Comparison of ENCODE assay signal across 8 cellular contexts in genomic region chr11:75428301-75428724, GRCh38. TPM values are rescaled to one million over a fixed set of nuclear protein-coding genes. Genes with fewer than 3 reads are reported as not detected.
DNase-seq lines count a peak whose midpoint lies in the region; ATAC-seq and TF ChIP-seq lines count a peak whose summit lies in the region.

No MANE protein-coding gene starts in this region.

- H3K27me3 Mint-ChIP-seq in activated CD4-positive, alpha-beta memory T cell treated with anti-CD3 and anti-CD28 coated beads, Interleukin-2, amount 10 ng/mL, durations not matched to agents 7 days and 5 days, result peaks cover 49% of the 10 kb centered on the region

- no peak overlapping the region for H3K18ac ChIP-seq in mesenchymal stem cell (ENCODE audit: low read depth in 1 of 2, low read length in 2 of 2)

- no peak overlapping the region for H2BK12ac ChIP-seq in mesenchymal stem cell (ENCODE audit: low read length in 2 of 2)

- no peaks in the 10 kb centered on the region for H3K79me1 ChIP-seq in mesenchymal stem cell (replicated peaks; ENCODE audit: low read length, poor library complexity, severe bottlenecking)

- H3K9me3 Mint-ChIP-seq in activated CD4-positive, alpha-beta memory T cell treated with anti-CD3 and anti-CD28 coated beads, Interleukin-2, amount 10 ng/mL, durations not matched to agents 7 days and 5 days, result peaks cover 6% of the 10 kb centered on the region

- DNase-seq in LNCaP clone FGC (ENCODE audit: low read depth) (peak; percentile 76), dorsolateral prefrontal cortex (peak; percentile 77 to 96 (median 90)), mesenchymal stem cell (no peak), NCI-H1417 treated with DMSO at 0.1 percent for 48 hours (lab: John Stamatoyannopoulos, UW) (no peak)
- peak; percentile 72 for DNase-seq in activated CD4-positive, alpha-beta memory T cell treated with anti-CD3 and anti-CD28 coated beads, Interleukin-2, amount 10 ng/mL, durations not matched to agents 7 days and 5 days
- DNase-seq in stimulated activated CD8-positive, alpha-beta memory T cell treated with anti-CD3 and anti-CD28 coated beads, Interleukin-15, amount 100 ng/mL, for 24 hours (ENCODE audit: low read depth), result peak; percentile 29

- H3K4me2 ChIP-seq in mesenchymal stem cell (ENCODE audit: low read length, poor library complexity, severe bottlenecking), result no peak overlapping the region

- intact Hi-C loops in dorsolateral prefrontal cortex (cut with DNase I), result no loop called here

- H2BK120ac ChIP-seq in mesenchymal stem cell (ENCODE audit: low read depth, low read length), result no peak overlapping the region

- TF ChIP-seq CTCF in LNCaP clone FGC (IDR thresholded peaks at IDR 0.05; ENCODE audit: control insufficient read depth, extremely low read depth, insufficient read depth) (no peak), dorsolateral prefrontal cortex (IDR thresholded peaks at IDR 0.05 in 54 of 56, conservative IDR thresholded peaks at IDR 0.05 in 2 of 56; ENCODE audit: low read depth in 1 of 56, partially characterized antibody in 56 of 56) (peak in 5 of 56 donors; percentile 8 to 27 (median 19))

- ATAC-seq in GM18502 (IDR thresholded peaks at IDR 0.05; ENCODE audit: poor library complexity, unreplicated experiment), result peak; percentile 77
- ATAC-seq in HG02973 (IDR thresholded peaks at IDR 0.05; ENCODE audit: unreplicated experiment), result no peak

- H3K27me3 ChIP-seq in dorsolateral prefrontal cortex (peaks cover 0 to 23% (median 3%) of the 10 kb centered on the region in 45 donors), mesenchymal stem cell (ENCODE audit: control insufficient read depth in 1 of 2, insufficient read depth in 1 of 2, low read length in 2 of 2) (peaks cover 41 to 44% of the 10 kb centered on the region in 2 experiments)

- no peak overlapping the region for H4K8ac ChIP-seq in mesenchymal stem cell (ENCODE audit: low read length)

- H3K27ac ChIP-seq in dorsolateral prefrontal cortex (peak overlapping the region in 12 of 59 donors; percentile 11 to 78 (median 51)), mesenchymal stem cell (ENCODE audit: low read length, poor library complexity, severe bottlenecking) (no peak overlapping the region)

- peak overlapping the region; percentile 72 for H3K9ac ChIP-seq in mesenchymal stem cell (ENCODE audit: low read length)

- peaks cover 15% of the 10 kb centered on the region for H3K4me1 ChIP-seq in mesenchymal stem cell (ENCODE audit: control insufficient read depth, insufficient read depth, low read depth, low read length)

- no peak overlapping the region for H3K27ac Mint-ChIP-seq in activated CD4-positive, alpha-beta memory T cell treated with anti-CD3 and anti-CD28 coated beads, Interleukin-2, amount 10 ng/mL, durations not matched to agents 7 days and 5 days

- peaks cover 11% of the 10 kb centered on the region for H3K36me3 Mint-ChIP-seq in activated CD4-positive, alpha-beta memory T cell treated with anti-CD3 and anti-CD28 coated beads, Interleukin-2, amount 10 ng/mL, durations not matched to agents 7 days and 5 days (ENCODE audit: low read depth)

- no peak overlapping the region for H3K23ac ChIP-seq in mesenchymal stem cell (ENCODE audit: low read length in 2 of 2)

- H2BK15ac ChIP-seq in mesenchymal stem cell (ENCODE audit: low read depth, poor library complexity, severe bottlenecking), result no peak overlapping the region

- POLR2A ChIA-PET in activated CD4-positive, alpha-beta memory T cell treated with anti-CD3 and anti-CD28 coated beads, Interleukin-2, amount 10 ng/mL, durations not matched to agents 7 days and 5 days (lab: Charles Lee), result interaction anchor here (1.0 to 3.0 kb wide), 2 partner anchors 13 to 28 kb away, joined by 6 to 11 read pairs; no protein-coding TSS in a partner anchor

- peaks cover 30% of the 10 kb centered on the region for H3K4me1 Mint-ChIP-seq in activated CD4-positive, alpha-beta memory T cell treated with anti-CD3 and anti-CD28 coated beads, Interleukin-2, amount 10 ng/mL, durations not matched to agents 7 days and 5 days

- H3K4ac ChIP-seq in mesenchymal stem cell (ENCODE audit: low read depth in 1 of 2, low read length in 2 of 2), result no peak overlapping the region

- peaks cover 4% of the 10 kb centered on the region for H3K9me3 ChIP-seq in mesenchymal stem cell (ENCODE audit: control insufficient read depth, low read length)

- H3K14ac ChIP-seq in mesenchymal stem cell (ENCODE audit: low read length in 2 of 2), result no peak overlapping the region

- H4K91ac ChIP-seq in mesenchymal stem cell (ENCODE audit: low read length), result no peak overlapping the region

- H2AFZ ChIP-seq in mesenchymal stem cell (ENCODE audit: low read depth, low read length), result no peak overlapping the region

- H3K4me3 ChIP-seq in LNCaP clone FGC (ENCODE audit: low read depth, low read length) (peak overlapping the region; percentile 37), dorsolateral prefrontal cortex (peak overlapping the region; percentile 22 to 73 (median 55)), mesenchymal stem cell (ENCODE audit: insufficient read depth in 1 of 2, low read depth in 1 of 2, low read length in 2 of 2) (peak overlapping the region in 1 of 2 experiments; percentile 72)

- WGBS in mesenchymal stem cell, result 89% methylated on average over 30 of the region's 30 CpGs

- H2BK5ac ChIP-seq in mesenchymal stem cell (ENCODE audit: low read depth, low read length, poor library complexity, severe bottlenecking), result no peak overlapping the region

- peak overlapping the region; percentile 51 for H3K4me3 Mint-ChIP-seq in activated CD4-positive, alpha-beta memory T cell treated with anti-CD3 and anti-CD28 coated beads, Interleukin-2, amount 10 ng/mL, durations not matched to agents 7 days and 5 days

- H2AK5ac ChIP-seq in mesenchymal stem cell (ENCODE audit: low read length, severe bottlenecking), result no peak overlapping the region

- CTCF ChIA-PET in activated CD4-positive, alpha-beta memory T cell treated with anti-CD3 and anti-CD28 coated beads, Interleukin-2, amount 10 ng/mL, durations not matched to agents 7 days and 5 days (lab: Charles Lee), result interaction anchor here (0.8 to 1.3 kb wide), 5 partner anchors 8 to 74 kb away, joined by 3 to 5 read pairs (median 3); no protein-coding TSS in a partner anchor

- H3K36me3 ChIP-seq in mesenchymal stem cell (ENCODE audit: control insufficient read depth in 1 of 2, insufficient read depth in 2 of 2, low read depth in 1 of 2, low read length in 2 of 2), result peaks cover 11 to 13% of the 10 kb centered on the region in 2 experiments

RNA-seq across cellular contexts. Expression of gene KLHL35, which starts 4.7 kb away (rescaled TPM):
- total RNA-seq in activated CD4-positive, alpha-beta memory T cell treated with anti-CD3 and anti-CD28 coated beads, Interleukin-2, amount 10 ng/mL, durations not matched to agents 7 days and 5 days, result 1 to 10 TPM in 1 of 2 experiments, under 1 TPM in 1; 0.60 to 1.0 TPM
- total RNA-seq in dorsolateral prefrontal cortex, result 10 to 100 TPM in 24 of 120 experiments, 1 to 10 TPM in 96; 3.4 to 16.3 (median 8.1) TPM
- 0.26 TPM for polyA plus RNA-seq in mesenchymal stem cell (2013, experiment 1 of 2)
- polyA plus RNA-seq in mesenchymal stem cell (2013, experiment 2 of 2), result 0.34 TPM

RNA-seq across cellular contexts. Expression of gene RPS3, which starts 29.0 kb away (rescaled TPM):
- 1,000 to 10,000 TPM; 2,828 to 2,853 TPM for total RNA-seq in activated CD4-positive, alpha-beta memory T cell treated with anti-CD3 and anti-CD28 coated beads, Interleukin-2, amount 10 ng/mL, durations not matched to agents 7 days and 5 days
- total RNA-seq in dorsolateral prefrontal cortex, result 100 to 1,000 TPM; 382 to 717 (median 502) TPM
- polyA plus RNA-seq in mesenchymal stem cell (2013, experiment 1 of 2), result 4,029 TPM
- polyA plus RNA-seq in mesenchymal stem cell (2013, experiment 2 of 2), result 4,151 TPM

Comparison
In these comparisons a context has a peak if more than half of its experiments do, and no peak if none do; other contexts are left out.
1. DNase-seq: peak in LNCaP clone FGC (single experiment), activated CD4-positive, alpha-beta memory T cell treated with anti-CD3 and anti-CD28 coated beads, Interleukin-2, amount 10 ng/mL, durations not matched to agents 7 days and 5 days (single experiment), dorsolateral prefrontal cortex (10 of 10) and stimulated activated CD8-positive, alpha-beta memory T cell treated with anti-CD3 and anti-CD28 coated beads, Interleukin-15, amount 100 ng/mL, for 24 hours (single experiment); none in mesenchymal stem cell (single experiment) and NCI-H1417 treated with DMSO at 0.1 percent for 48 hours (single experiment).